8 cellular contexts compared by ENCODE assay signal in the genomic region with DNA sequence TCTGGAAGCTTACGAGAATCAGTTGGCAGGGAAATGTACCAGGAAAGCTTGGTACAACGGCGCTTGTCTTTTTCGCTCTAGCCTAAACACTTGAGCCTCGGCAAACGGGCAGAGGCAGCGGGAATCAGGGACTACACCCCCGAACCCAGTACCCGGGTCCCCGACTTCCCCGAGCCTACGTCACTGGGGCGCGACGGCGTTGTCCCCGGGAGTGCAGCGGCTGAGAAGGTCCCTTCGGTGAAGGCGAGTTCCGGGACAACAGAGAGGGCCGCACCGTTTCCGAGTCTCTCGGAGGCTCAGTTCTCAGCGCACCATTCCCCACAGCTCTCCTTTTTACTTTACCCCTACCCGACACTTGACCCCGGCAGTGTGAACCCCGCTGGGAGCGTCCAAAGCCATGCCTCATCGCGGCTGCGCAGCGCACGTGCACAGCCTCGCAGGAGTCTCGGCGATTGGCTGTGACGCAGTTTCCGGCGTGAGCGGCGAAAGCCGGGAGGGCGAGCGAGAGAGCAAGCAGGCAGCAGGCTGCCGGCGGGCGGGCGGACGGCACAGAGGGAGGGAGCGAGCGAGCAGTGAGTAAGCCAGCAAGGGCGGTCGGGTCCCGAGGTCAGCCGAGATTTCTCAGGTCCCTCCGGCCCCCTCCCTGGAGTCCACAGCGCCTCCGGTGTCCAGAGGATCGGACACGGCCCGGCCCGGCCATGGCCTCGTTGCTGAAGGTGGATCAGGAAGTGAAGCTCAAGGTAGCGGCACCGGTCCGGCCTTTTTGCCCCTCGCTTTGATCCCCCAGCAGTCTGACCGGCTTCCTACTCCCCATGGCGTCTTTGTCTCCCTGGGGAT. TPM values are rescaled to one million over a fixed set of nuclear protein-coding genes. Genes with fewer than 3 reads are reported as not detected.
A peak's percentile ranks its signal among the peaks of the same experiment; 100 is the strongest.
DNase-seq lines count a peak whose midpoint lies in the region; ATAC-seq and TF ChIP-seq lines count a peak whose summit lies in the region.

A gene with protein sequence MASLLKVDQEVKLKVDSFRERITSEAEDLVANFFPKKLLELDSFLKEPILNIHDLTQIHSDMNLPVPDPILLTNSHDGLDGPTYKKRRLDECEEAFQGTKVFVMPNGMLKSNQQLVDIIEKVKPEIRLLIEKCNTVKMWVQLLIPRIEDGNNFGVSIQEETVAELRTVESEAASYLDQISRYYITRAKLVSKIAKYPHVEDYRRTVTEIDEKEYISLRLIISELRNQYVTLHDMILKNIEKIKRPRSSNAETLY (plus strand): TSS at position 464 of the 837 bp plus-strand sequence. CDS start 235 bp downstream, at position 699.

- peak within 1 kb of the TSS; percentile 94 to 97 (median 95) for H3K4me3 Mint-ChIP-seq in T-cell

- peak within 1 kb of the TSS; percentile 95 to 99 for H3K27ac Mint-ChIP-seq in T-cell

- TF ChIP-seq EP300 in upper lobe of left lung (IDR thresholded peaks at IDR 0.05), result peak in 1 of 4 donors; percentile 35

- no peaks in the 10 kb centered on the region for H3K9me3 Mint-ChIP-seq in T-cell

- H3K27me3 Mint-ChIP-seq in T-cell, result peaks cover 0 to 1% of the 10 kb centered on the region in 2 donors

- H3K4me3 ChIP-seq in heart left ventricle, result peak within 1 kb of the TSS; percentile 66 to 100 (median 92)
- H3K4me3 ChIP-seq in upper lobe of left lung, result peak within 1 kb of the TSS; percentile 79 to 98 (median 94)

- H3K27me3 ChIP-seq in heart left ventricle (no peaks in the 10 kb centered on the region), upper lobe of left lung (no peaks in the 10 kb centered on the region)

- H3K36me3 Mint-ChIP-seq in T-cell, result peaks cover 6% of the 10 kb centered on the region

- POLR2A ChIA-PET in T-cell (lab: Charles Lee), result interaction anchor here (0.6 to 2.4 kb wide), 5 partner anchors 9 to 901 kb away, joined by 3 to 9 read pairs (median 4); a partner anchor contains a TSS

- TF ChIP-seq POLR2A in heart left ventricle (IDR thresholded peaks at IDR 0.05) (peak; percentile 32 to 87), upper lobe of left lung (IDR thresholded peaks at IDR 0.05) (peak; percentile 38 to 97 (median 89))

- intact Hi-C loops in heart left ventricle (cut with DNase I), result no loop called here
- intact Hi-C loops in posterior vena cava (cut with DNase I), result no loop called here

- H3K27ac ChIP-seq in adipose tissue (ENCODE audit: low read depth, low read length) (peak within 1 kb of the TSS; percentile 8), heart left ventricle (peak within 1 kb of the TSS; percentile 43 to 93 (median 88)), upper lobe of left lung (peak within 1 kb of the TSS; percentile 89 to 95 (median 92))

- peak; percentile 86 for ATAC-seq in HG02678 (IDR thresholded peaks at IDR 0.05; ENCODE audit: unreplicated experiment)
- ATAC-seq in T-cell (replicated peaks in 1 of 4), result peak; percentile 92 to 95 (median 94)
- peak; percentile 88 to 99 (median 98) for ATAC-seq in heart left ventricle
- peak; percentile 94 to 97 for ATAC-seq in upper lobe of left lung (ENCODE audit: low FRiP score in 2 of 2)

- H3K9me3 ChIP-seq in heart left ventricle (no peaks in the 10 kb centered on the region), upper lobe of left lung (no peaks in the 10 kb centered on the region)

- H3K36me3 ChIP-seq in heart left ventricle (peaks cover 0 to 37% (median 33%) of the 10 kb centered on the region in 9 donors), upper lobe of left lung (peaks cover 12 to 34% (median 26%) of the 10 kb centered on the region in 4 donors)

- peaks cover 22 to 32% (median 25%) of the 10 kb centered on the region in 3 donors for H3K4me1 Mint-ChIP-seq in T-cell

- 0% methylated on average over 65 to 71 of the region's 71 CpGs for WGBS in adipose tissue, 3 donors
- WGBS in heart left ventricle, 4 donors, result 0 to 1% (median 0%) methylated on average over 40 to 71 of the region's 71 CpGs
- 0% methylated on average over 42 to 45 of the region's 71 CpGs for WGBS in upper lobe of left lung, 2 donors

- TF ChIP-seq CTCF in GM12872 (IDR thresholded peaks at IDR 0.05; ENCODE audit: insufficient read depth, low read depth, low read length) (0 out of 3 replicates have a peak, but pooled peaks have one; percentile 3), heart left ventricle (IDR thresholded peaks at IDR 0.05) (peak in 1 of 12 donors; percentile 14), upper lobe of left lung (IDR thresholded peaks at IDR 0.05) (peak in 3 of 6 experiments; percentile 6 to 44 (median 19))

- CTCF ChIA-PET in T-cell (lab: Charles Lee), result interaction anchor here in 1 of 2 donors (0.7 to 1.7 kb wide), 7 partner anchors 9 to 651 kb away, joined by 3 to 11 read pairs (median 4); a partner anchor contains a TSS

- H3K4me1 ChIP-seq in heart left ventricle, result peaks cover 3 to 29% (median 17%) of the 10 kb centered on the region in 12 donors
- H3K4me1 ChIP-seq in upper lobe of left lung, result peaks cover 19 to 34% (median 23%) of the 10 kb centered on the region in 4 donors

- DNase-seq in NCI-H1417 (lab: John Stamatoyannopoulos, UW) (peak; percentile 85 to 95 (median 95)), T-cell (peak; percentile 75 to 92 (median 85)), heart left ventricle (peak; percentile 90 to 95 (median 95)), posterior vena cava (ENCODE audit: low spot score) (peak; percentile 98), upper lobe of left lung (peak; percentile 92 to 97)

RNA-seq across cellular contexts. Expression of the gene that starts here (rescaled TPM):
- 10 to 100 TPM; 68.0 to 79.1 (median 77.2) TPM for total RNA-seq in T-cell
- 10 to 100 TPM; 33.4 to 84.8 (median 60.7) TPM for polyA plus RNA-seq in adipose tissue
- 100 to 1,000 TPM in 1 of 9 donors, 10 to 100 TPM in 8; 59.7 to 105 (median 67.7) TPM for total RNA-seq in heart left ventricle
- 100 to 1,000 TPM in 1 of 2 donors, 10 to 100 TPM in 1; 47.4 to 157 TPM for polyA plus RNA-seq in heart left ventricle
- total RNA-seq in posterior vena cava, result 10 to 100 TPM; 68.2 to 80.6 TPM
- total RNA-seq in upper lobe of left lung, result 100 to 1,000 TPM in 1 of 6 donors, 10 to 100 TPM in 5; 67.5 to 102 (median 75.8) TPM

Comparison
In these comparisons a context has a peak if more than half of its experiments do, and no peak if none do; other contexts are left out.
1. Peak in every context shown above with its lines: DNase-seq, ATAC-seq, H3K4me3 ChIP-seq and H3K27ac ChIP-seq.
2. H3K27ac ChIP-seq: peak in every context shown above with its lines; median percentile 92 in upper lobe of left lung; 88 in heart left ventricle; 8 in adipose tissue.